11 cellular contexts compared by ENCODE assay signal in the genomic region with DNA sequence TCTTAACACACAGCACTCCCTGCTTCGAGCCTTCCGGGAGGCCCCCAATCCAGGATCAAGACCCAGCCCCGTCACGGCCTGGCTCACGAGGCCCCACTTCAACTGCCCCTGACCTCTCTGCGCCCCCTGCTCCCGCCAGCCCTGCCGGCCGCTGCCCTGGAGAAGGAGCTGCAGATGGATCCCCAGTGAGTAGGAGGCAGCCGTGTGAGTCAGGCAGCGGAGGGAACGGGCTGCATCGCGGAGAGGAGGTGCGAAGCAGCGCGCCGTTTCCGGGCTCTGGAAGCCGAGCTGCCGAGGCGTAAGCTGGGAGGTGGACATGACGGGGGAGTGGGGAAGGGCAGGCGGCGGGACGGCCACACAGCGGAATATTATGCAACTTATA.
DNase-seq lines count a peak whose midpoint lies in the region; ATAC-seq, FAIRE-seq and TF ChIP-seq lines count a peak whose summit lies in the region.
"Had no signal": no experiment of that assay in that cellular context is flagged by ENCODE, and none has a peak within 500 bp of the region (broad histone marks: within the 10 kb centered on the region; RNA-seq: fewer than 3 reads in every experiment).

No MANE protein-coding gene starts in this region.

- H3K4me1 ChIP-seq in kidney (ENCODE audit: control insufficient read depth in 1 of 2, insufficient read depth in 1 of 2, low read depth in 1 of 2, low read length in 2 of 2), result peaks cover 0 to 8% of the 10 kb centered on the region in 2 donors

- intact Hi-C loops in activated CD4-positive, alpha-beta T cell treated with anti-CD3 and anti-CD28 coated beads for 36 hours (cut with DNase I, micrococcal nuclease), result loop anchor here (2.0 to 10.0 kb wide), 5 partner anchors 82 to 935 kb away; a partner anchor contains a TSS
- intact Hi-C loops in kidney (cut with DNase I), result no loop called here

- no peak for FAIRE-seq in kidney (lab: Jason Lieb, UNC)

- H3K4me3 Mint-ChIP-seq in activated CD4-positive, alpha-beta T cell treated with anti-CD3 and anti-CD28 coated beads for 36 hours, result no peak overlapping the region
- H3K4me3 Mint-ChIP-seq in activated CD4-positive, alpha-beta T cell treated with anti-CD3 and anti-CD28 coated beads, Interleukin-2, amount 10 ng/mL, durations not matched to agents 7 days and 5 days, result no peak overlapping the region
- H3K4me3 Mint-ChIP-seq: B cell, naive B cell had no signal

- POLR2A ChIA-PET in activated CD4-positive, alpha-beta T cell treated with anti-CD3 and anti-CD28 coated beads for 36 hours (lab: Charles Lee), result no interaction called here
- POLR2A ChIA-PET in activated CD4-positive, alpha-beta T cell treated with anti-CD3 and anti-CD28 coated beads, Interleukin-2, amount 10 ng/mL, durations not matched to agents 7 days and 5 days (lab: Charles Lee), result no interaction called here

- H3K36me3 ChIP-seq in kidney (ENCODE audit: control insufficient read depth in 1 of 2, insufficient read depth in 2 of 2, low read length in 2 of 2), result no peaks in the 10 kb centered on the region

- peaks cover 57% of the 10 kb centered on the region for H3K27me3 Mint-ChIP-seq in activated CD4-positive, alpha-beta T cell treated with anti-CD3 and anti-CD28 coated beads for 36 hours
- peaks cover 50% of the 10 kb centered on the region for H3K27me3 Mint-ChIP-seq in activated CD4-positive, alpha-beta T cell treated with anti-CD3 and anti-CD28 coated beads, Interleukin-2, amount 10 ng/mL, durations not matched to agents 7 days and 5 days

- peak; percentile 62 for ATAC-seq in activated CD4-positive, alpha-beta T cell treated with anti-CD3 and anti-CD28 coated beads for 36 hours
- no peak for ATAC-seq in activated CD4-positive, CD25-positive, alpha-beta regulatory T cell treated with anti-CD3 and anti-CD28 coated beads, Interleukin-2, amount 50 U/mL, for 24 hours
- ATAC-seq in HG02852 (IDR thresholded peaks at IDR 0.05; ENCODE audit: unreplicated experiment) (no peak), GM18520 (IDR thresholded peaks at IDR 0.05; ENCODE audit: unreplicated experiment) (no peak)

- no peak overlapping the region for H3K9ac ChIP-seq in kidney (ENCODE audit: low read length in 2 of 2)

- peak overlapping the region; percentile 52 for H3K27ac ChIP-seq in angular gyrus (ENCODE audit: low read depth, low read length)
- H3K27ac ChIP-seq in kidney (ENCODE audit: low read depth in 2 of 2, low read length in 2 of 2), result no peak overlapping the region

- DNase-seq in activated CD4-positive, alpha-beta T cell treated with anti-CD3 and anti-CD28 coated beads for 36 hours, result peak; percentile 71
- DNase-seq in activated CD4-positive, alpha-beta T cell treated with anti-CD3 and anti-CD28 coated beads, Interleukin-2, amount 10 ng/mL, durations not matched to agents 7 days and 5 days, result no peak
- DNase-seq in kidney (peak; percentile 83), stromal cell of bone marrow (ENCODE audit: low read depth) (peak; percentile 17)
- DNase-seq: activated CD4-positive, alpha-beta T cell treated with anti-CD3 and anti-CD28 coated beads, Interleukin-2, amount 50 U/mL, for 1 hour; naive B cell had no signal

- H3K4me1 Mint-ChIP-seq in activated CD4-positive, alpha-beta T cell treated with anti-CD3 and anti-CD28 coated beads for 36 hours, result peaks cover 13% of the 10 kb centered on the region
- peaks cover 3% of the 10 kb centered on the region for H3K4me1 Mint-ChIP-seq in activated CD4-positive, alpha-beta T cell treated with anti-CD3 and anti-CD28 coated beads, Interleukin-2, amount 10 ng/mL, durations not matched to agents 7 days and 5 days

- no peaks in the 10 kb centered on the region for H3K9me3 ChIP-seq in kidney (ENCODE audit: control insufficient read depth in 1 of 2, low read length in 2 of 2)

- CTCF ChIA-PET in activated CD4-positive, alpha-beta T cell treated with anti-CD3 and anti-CD28 coated beads for 36 hours (lab: Charles Lee), result interaction anchor here (0.6 to 1.4 kb wide), 6 partner anchors 65 to 1261 kb away, joined by 3 read pairs; no protein-coding TSS in a partner anchor
- CTCF ChIA-PET in activated CD4-positive, alpha-beta T cell treated with anti-CD3 and anti-CD28 coated beads, Interleukin-2, amount 10 ng/mL, durations not matched to agents 7 days and 5 days (lab: Charles Lee), result no interaction called here

- H3K9me3 Mint-ChIP-seq in activated CD4-positive, alpha-beta T cell treated with anti-CD3 and anti-CD28 coated beads for 36 hours (ENCODE audit: low read depth), result no peaks in the 10 kb centered on the region
- H3K9me3 Mint-ChIP-seq in activated CD4-positive, alpha-beta T cell treated with anti-CD3 and anti-CD28 coated beads, Interleukin-2, amount 10 ng/mL, durations not matched to agents 7 days and 5 days, result no peaks in the 10 kb centered on the region

- no peaks in the 10 kb centered on the region for H3K36me3 Mint-ChIP-seq in activated CD4-positive, alpha-beta T cell treated with anti-CD3 and anti-CD28 coated beads for 36 hours (ENCODE audit: low read depth)
- no peaks in the 10 kb centered on the region for H3K36me3 Mint-ChIP-seq in activated CD4-positive, alpha-beta T cell treated with anti-CD3 and anti-CD28 coated beads, Interleukin-2, amount 10 ng/mL, durations not matched to agents 7 days and 5 days (ENCODE audit: low read depth)
- H3K36me3 Mint-ChIP-seq: naive B cell had no signal

- TF ChIP-seq CTCF in kidney (IDR thresholded peaks at IDR 0.05; ENCODE audit: borderline replicate concordance, extremely low read depth, insufficient read depth), result no peak

- H3K4me3 ChIP-seq in kidney (ENCODE audit: low read length in 2 of 2), result no peak overlapping the region

- no peak overlapping the region for H3K27ac Mint-ChIP-seq in activated CD4-positive, alpha-beta T cell treated with anti-CD3 and anti-CD28 coated beads for 36 hours
- no peak overlapping the region for H3K27ac Mint-ChIP-seq in activated CD4-positive, alpha-beta T cell treated with anti-CD3 and anti-CD28 coated beads, Interleukin-2, amount 10 ng/mL, durations not matched to agents 7 days and 5 days
- H3K27ac Mint-ChIP-seq: B cell had no signal
